Comparison of ENCODE assay signal across 20 cellular contexts in genomic region chr1:60916178-60916577, GRCh38.
DNase-seq lines count a peak whose midpoint lies in the region; ATAC-seq and TF ChIP-seq lines count a peak whose summit lies in the region.
"Had no signal": no experiment of that assay in that cellular context is flagged by ENCODE, and none has a peak within 500 bp of the region (broad histone marks: within the 10 kb centered on the region; RNA-seq: fewer than 3 reads in every experiment).

No MANE protein-coding gene starts in this region.

- H3K9me3 Mint-ChIP-seq in glutamatergic neuron (ENCODE audit: unreplicated experiment): no peaks in the 10 kb centered on the region
- H3K9me3 Mint-ChIP-seq: CD4-positive, alpha-beta T cell had no signal

- no peak for DNase-seq in Right ventricle myocardium inferior (ENCODE audit: missing footprints)
- DNase-seq in cardiac septum (ENCODE audit: low spot score): no peak
- DNase-seq in NCI-H82 treated with DMSO at 0.1 percent for 48 hours (lab: John Stamatoyannopoulos, UW; ENCODE audit: unreplicated experiment): peak; percentile 12
- no peak for DNase-seq in glutamatergic neuron
- no peak for DNase-seq in left colon
- DNase-seq in T1000 (lab: John Stamatoyannopoulos, UW): no peak
- DNase-seq in HT-29 (ENCODE audit: low spot score): no peak
- no peak for DNase-seq in stimulated activated naive CD8-positive, alpha-beta T cell treated with anti-CD3 and anti-CD28 coated beads, Interleukin-15, Interleukin-2, amounts not matched to agents 100 U/mL and 50 U/mL, for 24 hours
- DNase-seq: ACHN; Caco-2; CD4-positive, alpha-beta T cell; DMS153; MG63; NCI-H1417 treated with DMSO at 0.1 percent for 48 hours; NCI-H187; NCI-H345; NCI-H526 had no signal

- peaks cover 4% of the 10 kb centered on the region for H3K27me3 Mint-ChIP-seq in glutamatergic neuron (ENCODE audit: unreplicated experiment)

- peak overlapping the region; percentile 62 for H3K27ac Mint-ChIP-seq in glutamatergic neuron (ENCODE audit: unreplicated experiment)
- H3K27ac Mint-ChIP-seq: CD4-positive, alpha-beta T cell had no signal

- no peaks in the 10 kb centered on the region for H3K36me3 Mint-ChIP-seq in glutamatergic neuron (ENCODE audit: unreplicated experiment)

- peaks cover 30% of the 10 kb centered on the region for H3K4me1 Mint-ChIP-seq in glutamatergic neuron (ENCODE audit: low read depth, unreplicated experiment)

- peak; percentile 71 for ATAC-seq in Right ventricle myocardium inferior
- peak; percentile 84 for ATAC-seq in left colon
- ATAC-seq in stimulated activated naive CD8-positive, alpha-beta T cell treated with anti-CD3 and anti-CD28 coated beads, Interleukin-15, Interleukin-2, amounts not matched to agents 100 U/mL and 50 U/mL, for 24 hours: no peak
- ATAC-seq: HepG2, K562, SK-N-SH treated with all-trans-retinoic acid at 6 μM for 48 hours had no signal

- H3K4me3 Mint-ChIP-seq in glutamatergic neuron (ENCODE audit: unreplicated experiment): no peak overlapping the region
- H3K4me3 Mint-ChIP-seq: CD4-positive, alpha-beta T cell had no signal

- TF ChIP-seq CTCF in glutamatergic neuron (IDR thresholded peaks at IDR 0.05; ENCODE audit: partially characterized antibody, unreplicated experiment): no peak

- intact Hi-C loops in Right ventricle myocardium inferior (cut with DNase I) (no loop called here), cardiac septum (cut with DNase I) (no loop called here), left colon (cut with DNase I, micrococcal nuclease) (no loop called here)
